In the genomic region with DNA sequence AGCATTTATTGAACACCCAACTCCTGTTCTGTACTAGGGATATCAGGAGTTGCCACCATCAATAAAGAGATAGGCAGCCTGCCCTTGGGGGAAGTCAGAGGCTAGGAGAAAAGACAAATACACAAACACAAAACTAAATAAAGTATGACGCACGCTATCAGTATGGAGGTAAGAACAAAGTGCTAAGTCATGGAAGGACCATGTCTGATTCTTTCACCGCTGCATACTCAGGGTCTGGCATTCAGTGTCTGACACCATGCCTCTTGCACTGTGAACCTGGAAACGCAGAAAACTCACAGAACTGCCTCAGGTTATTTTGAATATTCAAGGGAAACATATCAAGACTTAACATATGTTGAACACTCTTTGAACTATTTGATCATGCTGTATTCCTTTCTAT, we compare ENCODE assay signal across 25 cellular contexts.
DNase-seq lines count a peak whose midpoint lies in the region; ATAC-seq, FAIRE-seq and TF ChIP-seq lines count a peak whose summit lies in the region.
"Had no signal": no experiment of that assay in that cellular context is flagged by ENCODE, and none has a peak within 500 bp of the region (broad histone marks: within the 10 kb centered on the region; RNA-seq: fewer than 3 reads in every experiment).

No MANE protein-coding gene starts in this region.

- no peaks in the 10 kb centered on the region for H4K20me1 ChIP-seq in HepG2 (ENCODE audit: insufficient read depth, low read length)
- H4K20me1 ChIP-seq in IMR-90 (ENCODE audit: insufficient read depth, low read length) = no peaks in the 10 kb centered on the region
- H4K20me1 ChIP-seq: BLaER1 treated with 17β-estradiol and CSF1 and Interleukin-3, amounts not matched to agents 10 nM and 100 nM had no signal

- H3K9me1 ChIP-seq in IMR-90 (ENCODE audit: insufficient read depth, low read length) = no peaks in the 10 kb centered on the region

- H2AK5ac ChIP-seq in IMR-90 (ENCODE audit: low read depth, low read length) = no peak overlapping the region

- H3K4me1 ChIP-seq in HepG2 (ENCODE audit: insufficient read depth, low read length) = no peaks in the 10 kb centered on the region
- H3K4me1 ChIP-seq in right lobe of liver = no peaks in the 10 kb centered on the region
- peaks cover 5% of the 10 kb centered on the region for H3K4me1 ChIP-seq in IMR-90 (ENCODE audit: control insufficient read depth, insufficient read depth, low read length)
- no peaks in the 10 kb centered on the region for H3K4me1 ChIP-seq in breast epithelium
- H3K4me1 ChIP-seq in ascending aorta = peaks cover 0 to 10% of the 10 kb centered on the region in 2 donors
- H3K4me1 ChIP-seq: BE2C had no signal

- no peak for TF ChIP-seq EP300 in HepG2 (IDR thresholded peaks at IDR 0.05; ENCODE audit: low read depth in 2 of 2, low read length in 2 of 2)
- no peak for TF ChIP-seq EP300 in HepG2 (CRISPR knock-in tag; IDR thresholded peaks at IDR 0.05; ENCODE audit: borderline replicate concordance)

- no peak for TF ChIP-seq CTCF in HepG2 (CRISPR knock-in tag; IDR thresholded peaks at IDR 0.05)
- no peak for TF ChIP-seq CTCF in right lobe of liver (IDR thresholded peaks at IDR 0.05)
- TF ChIP-seq CTCF in IMR-90 (conservative IDR thresholded peaks at IDR 0.05; ENCODE audit: low read depth, low read length) = no peak
- no peak for TF ChIP-seq CTCF in breast epithelium (IDR thresholded peaks at IDR 0.05)
- no peak for TF ChIP-seq CTCF in ascending aorta (IDR thresholded peaks at IDR 0.05)

- H3K56ac ChIP-seq in IMR-90 (ENCODE audit: extremely low read depth, insufficient read depth, low read length) = no peak overlapping the region

- no peak overlapping the region for H4K91ac ChIP-seq in IMR-90 (ENCODE audit: insufficient read depth, low read depth, low read length)

- no peak overlapping the region for H3K23ac ChIP-seq in IMR-90 (ENCODE audit: low read depth, low read length)

- POLR2A ChIA-PET in HepG2 (lab: Yijun Ruan, JAX) = no interaction called here
- POLR2A ChIA-PET in IMR-90 (lab: Charles Lee; ENCODE audit: unreplicated experiment) = no interaction called here

- no peak overlapping the region for H2BK5ac ChIP-seq in IMR-90 (ENCODE audit: low read depth, low read length, poor library complexity, severe bottlenecking)

- CTCF ChIA-PET in HepG2 (lab: Yijun Ruan, JAX; ENCODE audit: low intra/inter-chr PET ratio, low total read pairs) (no interaction called here), IMR-90 (lab: Yijun Ruan, JAX) (no interaction called here)

- intact Hi-C loops in HepG2 (cut with micrococcal nuclease; ENCODE audit: unreplicated experiment) = no loop called here
- intact Hi-C loops in right lobe of liver (cut with DNase I) = no loop called here
- intact Hi-C loops in IMR-90 (cut with micrococcal nuclease) = no loop called here
- intact Hi-C loops in breast epithelium (cut with DNase I; ENCODE audit: low total_unique reads) = no loop called here
- intact Hi-C loops in ascending aorta (cut with DNase I) = no loop called here

- H3K27me3 ChIP-seq in HepG2 (ENCODE audit: control insufficient read depth in 1 of 2, insufficient read depth in 2 of 2, low read length in 2 of 2) = no peaks in the 10 kb centered on the region
- H3K27me3 ChIP-seq in right lobe of liver = no peaks in the 10 kb centered on the region
- H3K27me3 ChIP-seq in IMR-90 (ENCODE audit: control insufficient read depth, insufficient read depth, low read length) = no peaks in the 10 kb centered on the region; the same call in 1 of the 2 replicates
- H3K27me3 ChIP-seq in breast epithelium = no peaks in the 10 kb centered on the region
- no peaks in the 10 kb centered on the region for H3K27me3 ChIP-seq in ascending aorta
- H3K27me3 ChIP-seq: BE2C; BLaER1 treated with 17β-estradiol and CSF1 and Interleukin-3, amounts not matched to agents 10 nM and 100 nM had no signal

- H3K4me3 ChIP-seq in HepG2 (replicated peaks in 1 of 3; ENCODE audit: insufficient read depth in 1 of 3, low read depth in 2 of 3, low read length in 3 of 3) = no peak overlapping the region
- H3K4me3 ChIP-seq in right lobe of liver = no peak overlapping the region
- H3K4me3 ChIP-seq in IMR-90 (ENCODE audit: insufficient read depth, low read depth, low read length) = no peak overlapping the region
- no peak overlapping the region for H3K4me3 ChIP-seq in breast epithelium
- no peak overlapping the region for H3K4me3 ChIP-seq in ascending aorta
- H3K4me3 ChIP-seq: BLaER1 treated with 17β-estradiol and CSF1 and Interleukin-3, amounts not matched to agents 10 nM and 100 nM; GM12878 had no signal

- H4K5ac ChIP-seq in IMR-90 (ENCODE audit: low read depth, low read length) = no peak overlapping the region

- H2BK20ac ChIP-seq in IMR-90 (ENCODE audit: low read depth, low read length) = no peak overlapping the region

- TF ChIP-seq RAD21 in HepG2 (CRISPR knock-in tag; IDR thresholded peaks at IDR 0.05) (no peak), IMR-90 (IDR thresholded peaks at IDR 0.05; ENCODE audit: low read length) (no peak)

- in situ Hi-C loops in HepG2 (cut with HindIII; ENCODE audit: extremely low pct_ligation_motif_present, low pct_unique_long_range_greater_than_20kb) (no loop called here), IMR-90 (cut with MboI; ENCODE audit: low sequenced_read_pairs) (no loop called here)

- peak; percentile 6 for DNase-seq in HepG2 (ENCODE audit: low spot score)
- DNase-seq in right lobe of liver = no peak
- DNase-seq in IMR-90 = no peak
- peak; percentile 68 for DNase-seq in iris pigment epithelial cell (ENCODE audit: low read depth)
- DNase-seq in breast epithelium (ENCODE audit: low spot score in 2 of 2) = no peak
- no peak for DNase-seq in ascending aorta (ENCODE audit: low spot score in 2 of 2)
- DNase-seq: ACHN; AML-193; BE2C; CD4-positive, alpha-beta T cell; CD8-positive, alpha-beta memory T cell; DMS 273 treated with DMSO at 0.1 percent for 48 hours; DMS79; EL; GDM1; GOT3; H9; HFFc6 had no signal

- no peak overlapping the region for H3K9ac ChIP-seq in HepG2 (ENCODE audit: insufficient read depth, low read depth, low read length)
- no peak overlapping the region for H3K9ac ChIP-seq in IMR-90 (ENCODE audit: low read depth, low read length)
- H3K9ac ChIP-seq: BLaER1 treated with 17β-estradiol and CSF1 and Interleukin-3, amounts not matched to agents 10 nM and 100 nM had no signal

- H4K8ac ChIP-seq in IMR-90 (ENCODE audit: low read depth in 2 of 2, low read length in 2 of 2) = no peak overlapping the region

- FAIRE-seq in HepG2 (lab: Jason Lieb, UNC) = no peak
- FAIRE-seq: A204.1, D721Med, GM12878 had no signal

- H2AFZ ChIP-seq in HepG2 (ENCODE audit: low read length) (no peak overlapping the region), IMR-90 (replicated peaks; ENCODE audit: low read length, poor library complexity) (no peak overlapping the region)

- H3K27ac ChIP-seq in HepG2 (ENCODE audit: extremely low read length, insufficient read depth, low read length) (no peak overlapping the region), right lobe of liver (no peak overlapping the region), IMR-90 (ENCODE audit: insufficient read depth, low read length) (no peak overlapping the region), breast epithelium (no peak overlapping the region), ascending aorta (no peak overlapping the region)
- H3K27ac ChIP-seq: 22Rv1; BLaER1 treated with 17β-estradiol and CSF1 and Interleukin-3, amounts not matched to agents 10 nM and 100 nM had no signal

- ATAC-seq in HepG2 (peak; percentile 31; the same call in 1 of the 3 replicates), right lobe of liver (no peak), IMR-90 (ENCODE audit: low read depth) (no peak), GM18517 (IDR thresholded peaks at IDR 0.05; ENCODE audit: unreplicated experiment) (no peak)
- ATAC-seq: GM12878, HCT116 had no signal

- no peak overlapping the region for H2BK15ac ChIP-seq in IMR-90 (ENCODE audit: low read depth, low read length)

- no peaks in the 10 kb centered on the region for H3K79me2 ChIP-seq in HepG2 (ENCODE audit: insufficient read depth, low read length)

- H2BK120ac ChIP-seq in IMR-90 (ENCODE audit: low read depth, low read length) = no peak overlapping the region

- dilution Hi-C loops in IMR-90 (cut with HindIII; ENCODE audit: low sequenced_read_pairs, unreplicated experiment) = no loop called here

- H3K18ac ChIP-seq in IMR-90 (ENCODE audit: low read depth, low read length) = no peak overlapping the region

- no peak overlapping the region for H3K4me2 ChIP-seq in HepG2 (ENCODE audit: low read depth, low read length)
- H3K4me2 ChIP-seq in IMR-90 (ENCODE audit: low read depth, low read length) = no peak overlapping the region
- H3K4me2 ChIP-seq: BLaER1 treated with 17β-estradiol and CSF1 and Interleukin-3, amounts not matched to agents 10 nM and 100 nM had no signal

- WGBS in HepG2 (ENCODE audit: low lambda C conversion rate) = 33% methylated on average over 4 of the region's 4 CpGs
- WGBS in right lobe of liver (ENCODE audit: insufficient coverage, low coverage, low lambda C conversion rate, missing lambda C conversion rate) = 49% methylated on average over 4 of the region's 4 CpGs
- WGBS in IMR-90 (ENCODE audit: extremely low coverage in 2 of 2, insufficient read length in 1 of 2), 2 experiments = 90% methylated on average over 2 of the region's 4 CpGs; no CpG with 5 or more reads in 1 of the 2 experiments

- no peaks in the 10 kb centered on the region; a peak in 1 of 4 replicates for H3K79me1 ChIP-seq in IMR-90 (ENCODE audit: low read depth in 1 of 2, low read length in 2 of 2)

- TF ChIP-seq POLR2A in HepG2 (IDR thresholded peaks at IDR 0.05; ENCODE audit: insufficient read depth in 1 of 2, low read depth in 2 of 2, low read length in 2 of 2) (no peak), right lobe of liver (IDR thresholded peaks at IDR 0.05) (no peak), IMR-90 (IDR thresholded peaks at IDR 0.05; ENCODE audit: low read depth, low read length) (no peak), breast epithelium (IDR thresholded peaks at IDR 0.05) (no peak)

- H3K36me3 ChIP-seq in HepG2 (replicated peaks in 1 of 2; ENCODE audit: control insufficient read depth in 1 of 2, insufficient read depth in 2 of 2, low read length in 2 of 2) = no peaks in the 10 kb centered on the region
- no peaks in the 10 kb centered on the region for H3K36me3 ChIP-seq in right lobe of liver
- no peaks in the 10 kb centered on the region for H3K36me3 ChIP-seq in IMR-90 (ENCODE audit: control insufficient read depth, insufficient read depth, low read length)
- no peaks in the 10 kb centered on the region for H3K36me3 ChIP-seq in breast epithelium
- H3K36me3 ChIP-seq in ascending aorta = peaks cover 0 to 3% of the 10 kb centered on the region in 2 donors
- H3K36me3 ChIP-seq: BE2C had no signal

- H2AK9ac ChIP-seq in IMR-90 (replicated peaks; ENCODE audit: low read depth, low read length, poor library complexity) = no peak overlapping the region

- H3K14ac ChIP-seq in IMR-90 (replicated peaks; ENCODE audit: low read depth, low read length) = no peak overlapping the region

- H3K9me3 ChIP-seq in HepG2 (ENCODE audit: low read length) (peaks cover 17% of the 10 kb centered on the region), right lobe of liver (no peaks in the 10 kb centered on the region), IMR-90 (ENCODE audit: control insufficient read depth, insufficient read depth, low read length) (peaks cover 11% of the 10 kb centered on the region), breast epithelium (peaks cover 14 to 20% of the 10 kb centered on the region in 2 donors), ascending aorta (peaks cover 0 to 10% of the 10 kb centered on the region in 2 donors)
- H3K9me3 ChIP-seq: BE2C had no signal

- no peak overlapping the region for H3K4ac ChIP-seq in IMR-90 (ENCODE audit: low read depth, low read length)

- no TSS peak for BruUV-seq in HepG2 (replicated peaks; lab: Mats Ljungman, UMichigan)
- BruUV-seq in IMR-90 (replicated peaks; lab: Mats Ljungman, UMichigan) = no TSS peak

Comparison
In these comparisons a context has a peak if more than half of its experiments do, and no peak if none do; other contexts are left out.
1. DNase-seq: peak in HepG2 (single experiment) and iris pigment epithelial cell (single experiment); none in right lobe of liver (0 of 3), IMR-90 (single experiment), breast epithelium (0 of 2) and ascending aorta (0 of 2).